11 cellular contexts compared by ENCODE assay signal in the genomic region with DNA sequence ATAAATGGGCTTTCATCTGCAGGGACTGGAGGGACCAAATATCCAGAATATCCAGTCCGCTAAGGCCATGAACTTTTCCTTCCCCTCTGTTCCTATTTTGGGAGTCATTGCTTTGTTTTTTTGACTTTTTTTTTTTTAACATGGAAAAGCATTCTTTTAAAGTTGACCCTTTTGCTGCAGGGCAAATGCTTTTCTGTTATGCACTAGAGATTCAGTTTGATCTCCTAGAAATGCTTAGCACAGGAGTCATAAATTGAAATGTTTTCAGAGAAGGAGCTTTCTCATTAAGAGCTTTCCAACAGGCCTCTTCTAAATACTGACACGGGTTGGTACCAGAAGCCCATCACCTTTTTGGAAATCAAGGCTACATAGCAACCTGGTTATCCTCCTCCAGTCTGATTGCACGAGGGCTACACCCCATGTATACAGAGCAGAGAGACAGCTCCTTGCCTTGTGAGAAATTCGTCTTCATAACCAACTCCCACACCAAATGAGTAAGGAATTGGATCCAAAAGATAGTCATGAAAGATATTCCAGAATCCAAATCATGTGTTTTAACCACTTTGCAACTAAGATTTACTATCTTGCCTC.
A peak's percentile ranks its signal among the peaks of the same experiment; 100 is the strongest.
DNase-seq lines count a peak whose midpoint lies in the region; ATAC-seq and TF ChIP-seq lines count a peak whose summit lies in the region.
"Had no signal": no experiment of that assay in that cellular context is flagged by ENCODE, and none has a peak within 500 bp of the region (broad histone marks: within the 10 kb centered on the region; RNA-seq: fewer than 3 reads in every experiment).

No MANE protein-coding gene starts in this region.

- TF ChIP-seq POLR2A in spleen (IDR thresholded peaks at IDR 0.05): no peak

- no peaks in the 10 kb centered on the region for H3K36me3 ChIP-seq in spleen
- H3K36me3 ChIP-seq: esophagus muscularis mucosa, prostate gland had no signal

- intact Hi-C loops in right cardiac atrium (cut with DNase I) (no loop called here), spleen (cut with DNase I; ENCODE audit: low total_unique reads) (no loop called here)

- TF ChIP-seq CTCF in spleen (IDR thresholded peaks at IDR 0.05 in 8 of 11, conservative IDR thresholded peaks at IDR 0.05 in 3 of 11): no peak

- ATAC-seq in right cardiac atrium (peak; percentile 27 to 43), HG02970 (IDR thresholded peaks at IDR 0.05; ENCODE audit: low FRiP score, unreplicated experiment) (no peak), GM21825 (IDR thresholded peaks at IDR 0.05; ENCODE audit: unreplicated experiment) (no peak)

- H3K27me3 ChIP-seq in right cardiac atrium (ENCODE audit: control insufficient read depth, insufficient read depth) (no peaks in the 10 kb centered on the region), spleen (replicated peaks in 1 of 7) (no peaks in the 10 kb centered on the region)
- H3K27me3 ChIP-seq: esophagus muscularis mucosa had no signal

- H3K4me1 ChIP-seq in right cardiac atrium (ENCODE audit: control insufficient read depth, insufficient read depth, low read length) (peaks cover 4% of the 10 kb centered on the region), spleen (peaks cover 58 to 100% (median 74%) of the 10 kb centered on the region in 6 donors)
- H3K4me1 ChIP-seq: prostate gland had no signal

- H3K9me3 ChIP-seq in right cardiac atrium (ENCODE audit: control insufficient read depth, low read length) (no peaks in the 10 kb centered on the region), spleen (no peaks in the 10 kb centered on the region)
- H3K9me3 ChIP-seq: esophagus muscularis mucosa, prostate gland had no signal

- no peak overlapping the region for H3K4me3 ChIP-seq in right cardiac atrium (ENCODE audit: low read length)
- no peak overlapping the region for H3K4me3 ChIP-seq in spleen
- H3K4me3 ChIP-seq: esophagus muscularis mucosa, prostate gland had no signal

- DNase-seq in EL (peak; percentile 61), RPMI7951 (ENCODE audit: low read depth) (peak; percentile 76), right cardiac atrium (no peak), spleen (no peak), NCI-H82 (lab: John Stamatoyannopoulos, UW) (no peak)
- no peak for DNase-seq in stimulated activated CD4-positive, alpha-beta T cell treated with anti-CD3 and anti-CD28 coated beads, Interleukin-4, amount 100 ng/mL, for 1 hour
- DNase-seq: activated CD4-positive, alpha-beta T cell treated with anti-CD3 and anti-CD28 coated beads, Interleukin-2, amount 50 U/mL, for 1 hour had no signal

- peak overlapping the region; percentile 59 for H3K27ac ChIP-seq in right cardiac atrium (ENCODE audit: low read length)
- peak overlapping the region; percentile 52 to 85 (median 78) for H3K27ac ChIP-seq in spleen
- H3K27ac ChIP-seq: prostate gland had no signal

- WGBS in right cardiac atrium: 32% methylated on average over 4 of the region's 4 CpGs
- 56 to 70% (median 59%) methylated on average over 4 of the region's 4 CpGs for WGBS in spleen, 5 donors

Comparison
In these comparisons a context has a peak if more than half of its experiments do, and no peak if none do; other contexts are left out.
1. DNase-seq: peak in EL (single experiment) and RPMI7951 (single experiment); none in right cardiac atrium (0 of 3), spleen (single experiment), NCI-H82 (single experiment) and stimulated activated CD4-positive, alpha-beta T cell treated with anti-CD3 and anti-CD28 coated beads, Interleukin-4, amount 100 ng/mL, for 1 hour (single experiment).
2. ATAC-seq: peak in right cardiac atrium (2 of 2); none in HG02970 (single experiment) and GM21825 (single experiment).